In the genomic region with DNA sequence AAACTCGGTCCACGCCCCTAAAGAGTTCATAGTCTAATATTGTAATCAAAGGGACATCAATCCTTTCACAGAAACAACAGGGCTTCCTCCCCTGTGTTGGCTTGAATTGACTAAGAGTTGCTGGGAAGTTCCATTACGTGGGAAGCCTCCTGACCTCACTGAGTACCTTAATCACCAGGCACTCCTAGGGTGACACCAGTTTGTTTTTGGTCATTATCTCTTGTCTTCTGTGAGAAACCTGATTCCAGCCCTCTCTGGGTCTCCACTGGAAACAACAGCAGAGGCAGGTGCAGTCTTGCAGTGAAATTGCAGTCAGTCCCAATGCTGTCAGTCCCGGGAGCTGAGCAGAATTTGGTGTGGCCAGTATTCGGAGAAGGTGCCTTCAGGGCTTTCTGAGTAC, we compare ENCODE assay signal across 19 cellular contexts. TPM values are rescaled to one million over a fixed set of nuclear protein-coding genes. Genes with fewer than 3 reads are reported as not detected.
A peak's percentile ranks its signal among the peaks of the same experiment; 100 is the strongest.
DNase-seq lines count a peak whose midpoint lies in the region; ATAC-seq and TF ChIP-seq lines count a peak whose summit lies in the region.
"Had no signal": no experiment of that assay in that cellular context is flagged by ENCODE, and none has a peak within 500 bp of the region (broad histone marks: within the 10 kb centered on the region; RNA-seq: fewer than 3 reads in every experiment).

No MANE protein-coding gene starts in this region.

- no peak for TF ChIP-seq EP300 in gastroesophageal sphincter (IDR thresholded peaks at IDR 0.05)

- 73 to 80% methylated on average over 3 to 5 of the region's 5 CpGs for WGBS in gastroesophageal sphincter (ENCODE audit: low coverage in 1 of 2), 2 donors

- H3K27ac ChIP-seq in gastroesophageal sphincter = peak overlapping the region in 3 of 4 donors; percentile 38 to 77 (median 64)
- H3K27ac ChIP-seq: body of pancreas, RWPE1, vagina had no signal

- H3K27me3 ChIP-seq in gastroesophageal sphincter = no peaks in the 10 kb centered on the region
- H3K27me3 ChIP-seq: body of pancreas, heart left ventricle, vagina had no signal

- no peak for TF ChIP-seq POLR2A in gastroesophageal sphincter (IDR thresholded peaks at IDR 0.05)

- DNase-seq in COLO668 (lab: John Stamatoyannopoulos, UW; ENCODE audit: unreplicated experiment) (peak; percentile 61), NCI-H1092 (lab: John Stamatoyannopoulos, UW) (peak; percentile 24), NCI-H69 (lab: John Stamatoyannopoulos, UW) (peak; percentile 80), NOMO-1 (lab: John Stamatoyannopoulos, UW; ENCODE audit: unreplicated experiment in 2 of 2) (no peak), NCI-H2227 (lab: John Stamatoyannopoulos, UW; ENCODE audit: unreplicated experiment) (no peak), activated T-cell treated with anti-CD3 and anti-CD28 coated beads for 4 hours (no peak), GM03348 (ENCODE audit: low spot score) (no peak)
- DNase-seq: activated CD4-positive, alpha-beta T cell treated with anti-CD3 and anti-CD28 coated beads, Interleukin-2, amount 50 U/mL, for 1 hour; activated T-cell treated with anti-CD3 and anti-CD28 coated beads, Interleukin-2, amount 50 U/mL, for 24 hours; body of pancreas; CD4-positive, alpha-beta memory T cell; heart left ventricle; immature natural killer cell; occipital lobe; right cardiac atrium; SW 1271 had no signal

- no peak for ATAC-seq in gastroesophageal sphincter
- ATAC-seq: body of pancreas, heart left ventricle, right cardiac atrium had no signal

- no peaks in the 10 kb centered on the region for H3K9me3 ChIP-seq in gastroesophageal sphincter
- H3K9me3 ChIP-seq: body of pancreas, heart left ventricle, vagina had no signal

- H3K36me3 ChIP-seq in gastroesophageal sphincter = peaks cover 0 to 60% of the 10 kb centered on the region in 2 donors

- no peak for TF ChIP-seq CTCF in gastroesophageal sphincter (IDR thresholded peaks at IDR 0.05)

- H3K4me3 ChIP-seq in gastroesophageal sphincter = no peak overlapping the region
- H3K4me3 ChIP-seq: body of pancreas, heart left ventricle, vagina had no signal

- peaks cover 0 to 96% (median 25%) of the 10 kb centered on the region in 3 donors for H3K4me1 ChIP-seq in gastroesophageal sphincter

RNA-seq across cellular contexts. Expression of a gene that starts 55.4 kb away (rescaled TPM):
- total RNA-seq in gastroesophageal sphincter = 100 to 1,000 TPM in 1 of 4 donors, 10 to 100 TPM in 3; 41.5 to 130 (median 73.9) TPM
- total RNA-seq: CD4-positive, alpha-beta memory T cell had no signal

Comparison
In these comparisons a context has a peak if more than half of its experiments do, and no peak if none do; other contexts are left out.
1. DNase-seq: peak in COLO668 (single experiment), NCI-H1092 (single experiment) and NCI-H69 (single experiment); none in NOMO-1 (0 of 2), NCI-H2227 (single experiment), activated T-cell treated with anti-CD3 and anti-CD28 coated beads for 4 hours (single experiment) and GM03348 (single experiment).